ENCODE assay signal across 15 cellular contexts in the genomic region with DNA sequence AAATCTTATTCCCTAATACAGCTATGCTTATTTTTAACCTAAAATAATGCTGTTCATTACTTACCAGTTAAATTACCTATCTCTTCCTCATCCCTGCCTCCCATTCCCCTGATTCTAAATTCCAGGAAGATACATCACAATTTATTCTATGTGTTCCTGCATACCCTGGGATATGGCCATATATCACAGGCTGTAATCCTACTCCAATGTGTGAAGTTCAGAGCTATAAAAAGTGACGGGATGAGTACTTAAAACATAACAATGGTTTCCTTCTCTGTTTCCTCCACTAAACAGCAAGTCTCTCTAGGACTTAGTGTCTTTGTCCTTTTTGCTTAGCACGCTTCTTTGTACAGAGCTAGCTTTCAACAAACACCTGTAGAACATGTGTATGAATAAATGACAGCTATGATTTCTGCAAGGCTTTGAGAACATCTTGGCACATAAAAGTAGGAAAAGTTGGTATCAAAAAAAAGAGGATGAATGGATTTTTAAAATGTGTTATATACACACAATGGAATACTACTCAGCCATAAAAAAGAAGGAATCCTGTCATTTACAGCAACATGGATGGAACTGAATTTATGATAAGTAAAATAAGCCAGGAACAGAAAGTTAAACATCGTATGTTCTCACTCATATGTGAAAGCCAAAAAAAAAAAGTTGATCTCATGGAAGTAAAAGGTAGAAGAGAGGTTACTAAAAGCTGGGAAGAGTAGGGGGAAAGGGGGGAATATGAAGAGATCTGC. TPM values are rescaled to one million over a fixed set of nuclear protein-coding genes. Genes with fewer than 3 reads are reported as not detected.
DNase-seq lines count a peak whose midpoint lies in the region; ATAC-seq and TF ChIP-seq lines count a peak whose summit lies in the region.
"Had no signal": no experiment of that assay in that cellular context is flagged by ENCODE, and none has a peak within 500 bp of the region (broad histone marks: within the 10 kb centered on the region; RNA-seq: fewer than 3 reads in every experiment).

No MANE protein-coding gene starts in this region.

- WGBS in esophagus muscularis mucosa = 96% methylated on average over 3 of the region's 3 CpGs

- no peak for TF ChIP-seq EP300 in esophagus muscularis mucosa (IDR thresholded peaks at IDR 0.05)

- H3K27me3 ChIP-seq in WERI-Rb-1 (ENCODE audit: insufficient read depth, low read depth, severe bottlenecking) = no peaks in the 10 kb centered on the region
- no peaks in the 10 kb centered on the region for H3K27me3 ChIP-seq in naive thymus-derived CD4-positive, alpha-beta T cell (ENCODE audit: control insufficient read depth in 2 of 2, insufficient read depth in 2 of 2, low read length in 2 of 2)
- no peaks in the 10 kb centered on the region for H3K27me3 ChIP-seq in esophagus muscularis mucosa

- H3K9me3 ChIP-seq in WERI-Rb-1 (ENCODE audit: severe bottlenecking) (no peaks in the 10 kb centered on the region), esophagus muscularis mucosa (no peaks in the 10 kb centered on the region)
- H3K9me3 ChIP-seq in naive thymus-derived CD4-positive, alpha-beta T cell (ENCODE audit: control insufficient read depth in 2 of 3, low read length in 3 of 3) = no peaks in the 10 kb centered on the region

- peak overlapping the region; percentile 47 to 76 for H3K27ac Mint-ChIP-seq in natural killer cell
- no peak overlapping the region for H3K27ac Mint-ChIP-seq in natural killer cell treated with Interleukin-12 subunit alpha and Interleukin-12 subunit beta and Interleukin-15 and Interleukin-18, amount 100 ng/mL, for 72 hours
- peak overlapping the region in 6 of 9 donors; percentile 15 to 84 (median 54) for H3K27ac Mint-ChIP-seq in naive thymus-derived CD4-positive, alpha-beta T cell

- no peak overlapping the region for H3K4me3 Mint-ChIP-seq in natural killer cell
- no peak overlapping the region for H3K4me3 Mint-ChIP-seq in natural killer cell treated with Interleukin-12 subunit alpha and Interleukin-12 subunit beta and Interleukin-15 and Interleukin-18, amount 100 ng/mL, for 72 hours
- H3K4me3 Mint-ChIP-seq in naive thymus-derived CD4-positive, alpha-beta T cell = no peak overlapping the region

- no peaks in the 10 kb centered on the region for H3K9me3 Mint-ChIP-seq in natural killer cell
- no peaks in the 10 kb centered on the region for H3K9me3 Mint-ChIP-seq in natural killer cell treated with Interleukin-12 subunit alpha and Interleukin-12 subunit beta and Interleukin-15 and Interleukin-18, amount 100 ng/mL, for 72 hours
- H3K9me3 Mint-ChIP-seq in naive thymus-derived CD4-positive, alpha-beta T cell = peaks cover 0 to 3% (median 0%) of the 10 kb centered on the region in 11 donors

- no peak for ATAC-seq in natural killer cell
- no peak for ATAC-seq in natural killer cell treated with Interleukin-12 subunit alpha and Interleukin-12 subunit beta and Interleukin-15 and Interleukin-18, amount 100 ng/mL, for 72 hours
- no peak for ATAC-seq in naive thymus-derived CD4-positive, alpha-beta T cell
- no peak for ATAC-seq in HG03432 (IDR thresholded peaks at IDR 0.05; ENCODE audit: unreplicated experiment)

- H3K4me3 ChIP-seq in WERI-Rb-1 (ENCODE audit: low read depth, low read length) (no peak overlapping the region), esophagus muscularis mucosa (no peak overlapping the region)
- H3K4me3 ChIP-seq in naive thymus-derived CD4-positive, alpha-beta T cell (ENCODE audit: low read length) = no peak overlapping the region

- peaks cover 0 to 14% of the 10 kb centered on the region in 2 donors for H3K4me1 ChIP-seq in naive thymus-derived CD4-positive, alpha-beta T cell (ENCODE audit: control insufficient read depth in 2 of 2, insufficient read depth in 2 of 2, low read length in 2 of 2)
- H3K4me1 ChIP-seq in esophagus muscularis mucosa = peaks cover 31 to 48% (median 33%) of the 10 kb centered on the region in 4 donors

- peaks cover 22 to 38% of the 10 kb centered on the region in 2 donors for H3K4me1 Mint-ChIP-seq in natural killer cell
- H3K4me1 Mint-ChIP-seq in natural killer cell treated with Interleukin-12 subunit alpha and Interleukin-12 subunit beta and Interleukin-15 and Interleukin-18, amount 100 ng/mL, for 72 hours (ENCODE audit: low read depth in 2 of 2) = peaks cover 27 to 34% of the 10 kb centered on the region in 2 donors
- H3K4me1 Mint-ChIP-seq in naive thymus-derived CD4-positive, alpha-beta T cell = peaks cover 4 to 56% (median 28%) of the 10 kb centered on the region in 7 donors

- intact Hi-C loops in natural killer cell (cut with micrococcal nuclease) (no loop called here), esophagus muscularis mucosa (cut with DNase I) (no loop called here)
- intact Hi-C loops in naive thymus-derived CD4-positive, alpha-beta T cell (cut with micrococcal nuclease) = no loop called here

- H3K27ac ChIP-seq in WERI-Rb-1 (peak overlapping the region; percentile 75), esophagus muscularis mucosa (replicated peaks in 1 of 4) (no peak overlapping the region)
- no peak overlapping the region for H3K27ac ChIP-seq in naive thymus-derived CD4-positive, alpha-beta T cell (ENCODE audit: low read depth, low read length)

- TF ChIP-seq POLR2A in esophagus muscularis mucosa (IDR thresholded peaks at IDR 0.05; ENCODE audit: low read depth) = no peak

- no peak for DNase-seq in natural killer cell
- no peak for DNase-seq in natural killer cell treated with Interleukin-12 subunit alpha and Interleukin-12 subunit beta and Interleukin-15 and Interleukin-18, amount 100 ng/mL, for 72 hours (ENCODE audit: low spot score)
- no peak for DNase-seq in WERI-Rb-1
- DNase-seq in naive thymus-derived CD4-positive, alpha-beta T cell = no peak
- no peak for DNase-seq in esophagus muscularis mucosa (ENCODE audit: extremely low spot score)
- no peak for DNase-seq in activated T-cell treated with anti-CD3 and anti-CD28 coated beads, Interleukin-2, amount 50 U/mL, for 1 hour
- no peak for DNase-seq in stimulated activated CD4-positive, alpha-beta T cell treated with anti-CD3 and anti-CD28 coated beads, Interleukin-2, amount 100 ng/mL, for 48 hours
- DNase-seq: AML-193, GF-D8, KBM-7, NCI-H1105, NCI-H187 treated with DMSO at 0.1 percent for 48 hours, NCI-H446, NCI-H774 had no signal

- no peaks in the 10 kb centered on the region for H3K27me3 Mint-ChIP-seq in natural killer cell (ENCODE audit: low read depth in 2 of 2)
- H3K27me3 Mint-ChIP-seq in natural killer cell treated with Interleukin-12 subunit alpha and Interleukin-12 subunit beta and Interleukin-15 and Interleukin-18, amount 100 ng/mL, for 72 hours = no peaks in the 10 kb centered on the region
- H3K27me3 Mint-ChIP-seq in naive thymus-derived CD4-positive, alpha-beta T cell = peaks cover 0 to 22% (median 0%) of the 10 kb centered on the region in 5 donors

- H3K36me3 ChIP-seq in WERI-Rb-1 (no peaks in the 10 kb centered on the region), esophagus muscularis mucosa (no peaks in the 10 kb centered on the region)
- no peaks in the 10 kb centered on the region for H3K36me3 ChIP-seq in naive thymus-derived CD4-positive, alpha-beta T cell (ENCODE audit: control insufficient read depth in 2 of 3, insufficient read depth in 3 of 3, low read length in 3 of 3)

- CTCF ChIA-PET in naive thymus-derived CD4-positive, alpha-beta T cell (lab: Charles Lee) = interaction anchor here (0.7 to 0.9 kb wide), 3 partner anchors 11 to 38 kb away, joined by 3 read pairs; no protein-coding TSS in a partner anchor

- TF ChIP-seq CTCF in natural killer cell (IDR thresholded peaks at IDR 0.05) (no peak), WERI-Rb-1 (IDR thresholded peaks at IDR 0.05; ENCODE audit: low read depth, low read length) (no peak), esophagus muscularis mucosa (IDR thresholded peaks at IDR 0.05) (no peak)

- H3K36me3 Mint-ChIP-seq in natural killer cell = no peaks in the 10 kb centered on the region
- H3K36me3 Mint-ChIP-seq in natural killer cell treated with Interleukin-12 subunit alpha and Interleukin-12 subunit beta and Interleukin-15 and Interleukin-18, amount 100 ng/mL, for 72 hours = no peaks in the 10 kb centered on the region
- H3K36me3 Mint-ChIP-seq in naive thymus-derived CD4-positive, alpha-beta T cell = peaks cover 0 to 9% (median 6%) of the 10 kb centered on the region in 5 donors

- POLR2A ChIA-PET in naive thymus-derived CD4-positive, alpha-beta T cell (lab: Charles Lee) = interaction anchor here (0.6 to 1.6 kb wide), 5 partner anchors 10 to 175 kb away, joined by 3 to 4 read pairs (median 3); no protein-coding TSS in a partner anchor

RNA-seq across cellular contexts. Expression of a gene that starts 45.8 kb away (rescaled TPM):
- total RNA-seq in natural killer cell (100 to 1,000 TPM in 1 of 3 donors, 10 to 100 TPM in 2; 52.9 to 106 (median 68.9) TPM), esophagus muscularis mucosa (10 to 100 TPM; 50.7 to 80.9 (median 61.8) TPM)
- total RNA-seq in natural killer cell treated with Interleukin-12 subunit alpha and Interleukin-12 subunit beta and Interleukin-15 and Interleukin-18, amount 100 ng/mL, for 72 hours = 1 to 10 TPM; 7.4 to 9.6 TPM
- total RNA-seq in naive thymus-derived CD4-positive, alpha-beta T cell = 10 to 100 TPM; 24.6 to 61.8 (median 37.7) TPM
- 10 to 100 TPM; 16.5 to 37.0 TPM for polyA plus RNA-seq in naive thymus-derived CD4-positive, alpha-beta T cell

RNA-seq across cellular contexts. Expression of a gene that starts 46.5 kb away (rescaled TPM):
- total RNA-seq in natural killer cell (10 to 100 TPM in 1 of 3 donors, 1 to 10 TPM in 2; 8.9 to 12.5 (median 9.2) TPM), esophagus muscularis mucosa (10 to 100 TPM; 11.9 to 19.9 (median 13.9) TPM)
- total RNA-seq in natural killer cell treated with Interleukin-12 subunit alpha and Interleukin-12 subunit beta and Interleukin-15 and Interleukin-18, amount 100 ng/mL, for 72 hours = 10 to 100 TPM; 14.4 to 29.3 TPM
- 10 to 100 TPM in 1 of 5 experiments, 1 to 10 TPM in 4; 3.1 to 17.2 (median 6.5) TPM for total RNA-seq in naive thymus-derived CD4-positive, alpha-beta T cell
- polyA plus RNA-seq in naive thymus-derived CD4-positive, alpha-beta T cell = 1 to 10 TPM; 5.1 to 7.7 TPM

Comparison
In these comparisons a context has a peak if more than half of its experiments do, and no peak if none do; other contexts are left out.
1. H3K27ac Mint-ChIP-seq: peak in natural killer cell (2 of 2) and naive thymus-derived CD4-positive, alpha-beta T cell (6 of 9); none in natural killer cell treated with Interleukin-12 subunit alpha and Interleukin-12 subunit beta and Interleukin-15 and Interleukin-18, amount 100 ng/mL, for 72 hours (0 of 2).